ENCODE assay signal across 9 cellular contexts in genomic region chr19:38266981-38267597, GRCh38. TPM values are rescaled to one million over a fixed set of nuclear protein-coding genes. Genes with fewer than 3 reads are reported as not detected.
DNase-seq lines count a peak whose midpoint lies in the region; ATAC-seq, FAIRE-seq and TF ChIP-seq lines count a peak whose summit lies in the region.
"Had no signal": no experiment of that assay in that cellular context is flagged by ENCODE, and none has a peak within 500 bp of the region (broad histone marks: within the 10 kb centered on the region; RNA-seq: fewer than 3 reads in every experiment).

No MANE protein-coding gene starts in this region.

- H3K4ac ChIP-seq in mesenchymal stem cell (ENCODE audit: low read depth in 1 of 2, low read length in 2 of 2), result peak overlapping the region in 1 of 2 experiments; percentile 67

- no peak overlapping the region for H3K14ac ChIP-seq in mesenchymal stem cell (ENCODE audit: low read length in 2 of 2)

- DNase-seq in breast epithelium (ENCODE audit: low spot score in 2 of 2) (peak in 1 of 2 donors; percentile 52), mesenchymal stem cell (peak; percentile 58), GM12891 (ENCODE audit: insufficient read length, low spot score) (no peak), OCI-M2 (lab: John Stamatoyannopoulos, UW; ENCODE audit: unreplicated experiment) (no peak), C1 segment of cervical spinal cord (lab: John Stamatoyannopoulos, UW) (no peak)
- DNase-seq: left ventricle myocardium superior had no signal

- peak overlapping the region; percentile 41 for H3K4me2 ChIP-seq in mesenchymal stem cell (ENCODE audit: low read length, poor library complexity, severe bottlenecking)

- H2AK5ac ChIP-seq in mesenchymal stem cell (ENCODE audit: low read length, severe bottlenecking), result peak overlapping the region; percentile 74

- no peak overlapping the region for H2BK120ac ChIP-seq in mesenchymal stem cell (ENCODE audit: low read depth, low read length)

- H4K91ac ChIP-seq in mesenchymal stem cell (ENCODE audit: low read length), result peak overlapping the region; percentile 64

- no peak overlapping the region for H2BK5ac ChIP-seq in mesenchymal stem cell (ENCODE audit: low read depth, low read length, poor library complexity, severe bottlenecking)

- no peak for ATAC-seq in HG03097 (IDR thresholded peaks at IDR 0.05; ENCODE audit: low FRiP score, unreplicated experiment)
- ATAC-seq: left ventricle myocardium superior had no signal

- H3K18ac ChIP-seq in mesenchymal stem cell (ENCODE audit: low read depth in 1 of 2, low read length in 2 of 2), result peak overlapping the region; percentile 28 to 56

- H4K8ac ChIP-seq in mesenchymal stem cell (ENCODE audit: low read length), result peak overlapping the region; percentile 88

- H3K79me1 ChIP-seq in mesenchymal stem cell (replicated peaks; ENCODE audit: low read length, poor library complexity, severe bottlenecking), result peaks cover 5% of the 10 kb centered on the region

- H3K27ac ChIP-seq in 22Rv1, result peak overlapping the region; percentile 93
- peak overlapping the region; percentile 78 for H3K27ac ChIP-seq in HUES48 (ENCODE audit: low read depth, low read length)
- peak overlapping the region; percentile 97 to 98 for H3K27ac ChIP-seq in breast epithelium
- peak overlapping the region; percentile 76 for H3K27ac ChIP-seq in mesenchymal stem cell (ENCODE audit: low read length, poor library complexity, severe bottlenecking)

- 27% methylated on average over 12 of the region's 12 CpGs for WGBS in mesenchymal stem cell

- no peaks in the 10 kb centered on the region for H3K27me3 ChIP-seq in HUES48 (ENCODE audit: control insufficient read depth, insufficient read depth, low read length)
- H3K27me3 ChIP-seq in breast epithelium, result no peaks in the 10 kb centered on the region
- peaks cover 0 to 26% of the 10 kb centered on the region in 2 experiments for H3K27me3 ChIP-seq in mesenchymal stem cell (ENCODE audit: control insufficient read depth in 1 of 2, insufficient read depth in 1 of 2, low read length in 2 of 2)

- peak overlapping the region; percentile 55 to 72 for H2BK12ac ChIP-seq in mesenchymal stem cell (ENCODE audit: low read length in 2 of 2)

- H3K4me3 ChIP-seq in HUES48 (ENCODE audit: low read depth, low read length), result peak overlapping the region; percentile 5
- H3K4me3 ChIP-seq in breast epithelium, result peak overlapping the region in 2 of 3 donors; percentile 67 to 89
- no peak overlapping the region for H3K4me3 ChIP-seq in mesenchymal stem cell (ENCODE audit: insufficient read depth in 1 of 2, low read depth in 1 of 2, low read length in 2 of 2)

- FAIRE-seq in GM12891 (lab: Jason Lieb, UNC), result no peak

- intact Hi-C loops in breast epithelium (cut with DNase I; ENCODE audit: low total_unique reads), result no loop called here

- no peak for TF ChIP-seq CTCF in 22Rv1 (IDR thresholded peaks at IDR 0.05)
- TF ChIP-seq CTCF in breast epithelium (IDR thresholded peaks at IDR 0.05), result no peak

- TF ChIP-seq POLR2A in breast epithelium (IDR thresholded peaks at IDR 0.05) (no peak), GM12891 (IDR thresholded peaks at IDR 0.05; ENCODE audit: low read depth, low read length) (no peak)

- H2AFZ ChIP-seq in mesenchymal stem cell (ENCODE audit: low read depth, low read length), result peak overlapping the region; percentile 29

- H3K9me3 ChIP-seq in HUES48 (ENCODE audit: control insufficient read depth, insufficient read depth, low read length) (no peaks in the 10 kb centered on the region), breast epithelium (no peaks in the 10 kb centered on the region), mesenchymal stem cell (ENCODE audit: control insufficient read depth, low read length) (no peaks in the 10 kb centered on the region)

- no peak overlapping the region for H3K23ac ChIP-seq in mesenchymal stem cell (ENCODE audit: low read length in 2 of 2)

- H3K36me3 ChIP-seq in HUES48 (ENCODE audit: control insufficient read depth, insufficient read depth, low read length) (no peaks in the 10 kb centered on the region), breast epithelium (no peaks in the 10 kb centered on the region), mesenchymal stem cell (ENCODE audit: control insufficient read depth in 1 of 2, insufficient read depth in 2 of 2, low read depth in 1 of 2, low read length in 2 of 2) (no peaks in the 10 kb centered on the region)

- peaks cover 31% of the 10 kb centered on the region for H3K4me1 ChIP-seq in HUES48 (ENCODE audit: control insufficient read depth, insufficient read depth, low read length)
- H3K4me1 ChIP-seq in breast epithelium, result peaks cover 0 to 6% of the 10 kb centered on the region in 2 donors
- peaks cover 48% of the 10 kb centered on the region for H3K4me1 ChIP-seq in mesenchymal stem cell (ENCODE audit: control insufficient read depth, insufficient read depth, low read depth, low read length)

- H2BK15ac ChIP-seq in mesenchymal stem cell (ENCODE audit: low read depth, poor library complexity, severe bottlenecking), result no peak overlapping the region

- H3K9ac ChIP-seq in HUES48 (ENCODE audit: low read depth, low read length), result no peak overlapping the region
- H3K9ac ChIP-seq in mesenchymal stem cell (ENCODE audit: low read length), result no peak overlapping the region

TF ChIP-seq in GM12891, 5 proteins besides CTCF, POLR2A, EP300 and RAD21:
- TF ChIP-seq POLR2AphosphoS5 (IDR thresholded peaks at IDR 0.05; ENCODE audit: low read depth, low read length) (no peak), TAF1 (IDR thresholded peaks at IDR 0.05; ENCODE audit: low read depth, low read length) (no peak), PAX5 (IDR thresholded peaks at IDR 0.05; ENCODE audit: insufficient read depth, low read length, severe bottlenecking) (no peak), POU2F2 (IDR thresholded peaks at IDR 0.05; ENCODE audit: low read depth, low read length) (no peak), SPI1 (IDR thresholded peaks at IDR 0.05; ENCODE audit: low read depth, low read length) (no peak)

RNA-seq across cellular contexts. Expression of gene SPINT2, which starts 2.7 kb away (rescaled TPM):
- total RNA-seq in breast epithelium, result 100 to 1,000 TPM in 2 of 3 donors, 10 to 100 TPM in 1; 17.1 to 639 (median 492) TPM
- polyA plus RNA-seq in mesenchymal stem cell (2013, experiment 1 of 2), result 6.9 TPM
- 7.6 TPM for polyA plus RNA-seq in mesenchymal stem cell (2013, experiment 2 of 2)
- 47.7 TPM for polyA plus RNA-seq in GM12891 (2012; ENCODE audit: low read depth, missing spikeins)

RNA-seq across cellular contexts. Expression of gene PPP1R14A, which starts 10.9 kb away (rescaled TPM):
- 10 to 100 TPM; 39.1 to 83.2 (median 51.2) TPM for total RNA-seq in breast epithelium
- 61.0 TPM for polyA plus RNA-seq in mesenchymal stem cell (2013, experiment 1 of 2)
- 54.2 TPM for polyA plus RNA-seq in mesenchymal stem cell (2013, experiment 2 of 2)
- 0.86 TPM for polyA plus RNA-seq in GM12891 (2012; ENCODE audit: low read depth, missing spikeins)

RNA-seq across cellular contexts. Expression of gene C19orf33, which starts 37.0 kb away (rescaled TPM):
- total RNA-seq in breast epithelium, result 10 to 100 TPM in 2 of 3 donors, 1 to 10 TPM in 1; 3.5 to 19.3 (median 13.1) TPM
- polyA plus RNA-seq in mesenchymal stem cell (2013, experiment 1 of 2), result 1.8 TPM
- 2.1 TPM for polyA plus RNA-seq in mesenchymal stem cell (2013, experiment 2 of 2)
- polyA plus RNA-seq in GM12891 (2012; ENCODE audit: low read depth, missing spikeins), result not detected

RNA-seq across cellular contexts. Expression of gene DPF1, which starts 43.1 kb away (rescaled TPM):
- total RNA-seq in breast epithelium, result not detected
- 1.4 TPM for polyA plus RNA-seq in mesenchymal stem cell (2013, experiment 1 of 2)
- 1.3 TPM for polyA plus RNA-seq in mesenchymal stem cell (2013, experiment 2 of 2)
- polyA plus RNA-seq in GM12891 (2012; ENCODE audit: low read depth, missing spikeins), result 1.2 TPM

RNA-seq across cellular contexts. Expression of gene YIF1B, which starts 48.7 kb away (rescaled TPM):
- 10 to 100 TPM; 20.5 to 28.8 (median 27.7) TPM for total RNA-seq in breast epithelium
- polyA plus RNA-seq in mesenchymal stem cell (2013, experiment 1 of 2), result 61.1 TPM
- polyA plus RNA-seq in mesenchymal stem cell (2013, experiment 2 of 2), result 60.5 TPM
- polyA plus RNA-seq in GM12891 (2012; ENCODE audit: low read depth, missing spikeins), result 45.1 TPM

Comparison
In these comparisons a context has a peak if more than half of its experiments do, and no peak if none do; other contexts are left out.
1. H3K4me3 ChIP-seq: peak in HUES48 (single experiment) and breast epithelium (2 of 3); none in mesenchymal stem cell (0 of 2).
2. Peak in every context shown above with its lines, with median percentiles within 50 percentile points of each other: H3K27ac ChIP-seq.